In genomic region chr1:93042134-93042821, GRCh38 we compare ENCODE assay signal across 9 cellular contexts. TPM values are rescaled to one million over a fixed set of nuclear protein-coding genes. Genes with fewer than 3 reads are reported as not detected.
A peak's percentile ranks its signal among the peaks of the same experiment; 100 is the strongest.
DNase-seq lines count a peak whose midpoint lies in the region; ATAC-seq and TF ChIP-seq lines count a peak whose summit lies in the region.
"Had no signal": no experiment of that assay in that cellular context is flagged by ENCODE, and none has a peak within 500 bp of the region (broad histone marks: within the 10 kb centered on the region; RNA-seq: fewer than 3 reads in every experiment).

No MANE protein-coding gene starts in this region.

- peak overlapping the region; percentile 31 to 64 for H3K4me3 ChIP-seq in Panc1 (ENCODE audit: low read depth in 2 of 2, low read length in 2 of 2)
- H3K4me3 ChIP-seq in right lobe of liver = peak overlapping the region; percentile 20 to 41 (median 40)

- intact Hi-C loops in Panc1 (cut with micrococcal nuclease; ENCODE audit: unreplicated experiment) (no loop called here), right lobe of liver (cut with DNase I) (no loop called here)

- no peaks in the 10 kb centered on the region for H3K4me1 Mint-ChIP-seq in chondrocyte (ENCODE audit: low read depth)

- TF ChIP-seq CTCF in Panc1 (IDR thresholded peaks at IDR 0.05) (no peak), right lobe of liver (IDR thresholded peaks at IDR 0.05) (no peak), chondrocyte (IDR thresholded peaks at IDR 0.05) (no peak)

- H3K4me3 Mint-ChIP-seq in chondrocyte (ENCODE audit: unreplicated experiment) = no peak overlapping the region

- no peaks in the 10 kb centered on the region for H3K27me3 ChIP-seq in Panc1 (ENCODE audit: control insufficient read depth, insufficient read depth, low read length)
- H3K27me3 ChIP-seq in right lobe of liver = no peaks in the 10 kb centered on the region

- H3K27ac ChIP-seq in Panc1 (ENCODE audit: low read length) = no peak overlapping the region
- H3K27ac ChIP-seq in right lobe of liver = peak overlapping the region; percentile 20 to 77 (median 39)
- H3K27ac ChIP-seq: VCaP had no signal

- H3K36me3 ChIP-seq in Panc1 (ENCODE audit: control insufficient read depth, insufficient read depth, low read length) = no peaks in the 10 kb centered on the region
- no peaks in the 10 kb centered on the region for H3K36me3 ChIP-seq in right lobe of liver

- no peak overlapping the region for H3K27ac Mint-ChIP-seq in chondrocyte (ENCODE audit: unreplicated experiment)

- no peak for TF ChIP-seq POLR2A in right lobe of liver (IDR thresholded peaks at IDR 0.05)

- in situ Hi-C loops in Panc1 (cut with HindIII; ENCODE audit: low pct_unique_long_range_greater_than_20kb, low sequenced_read_pairs) = no loop called here

- no peaks in the 10 kb centered on the region for H3K36me3 Mint-ChIP-seq in chondrocyte (ENCODE audit: low read depth)

- peak; percentile 10 for DNase-seq in NK-92 treated with Interleukin-12 subunit alpha and Interleukin-12 subunit beta, amount 100 ng/mL, for 24 hours (lab: John Stamatoyannopoulos, UW)
- DNase-seq in NK-92 (lab: John Stamatoyannopoulos, UW; ENCODE audit: unreplicated experiment) (no peak), Panc1 (ENCODE audit: low read depth, low spot score) (no peak), right lobe of liver (no peak), Kasumi-1 (lab: John Stamatoyannopoulos, UW) (no peak), hepatic stellate cell (ENCODE audit: low spot score) (no peak), chondrocyte (ENCODE audit: low spot score) (no peak)

- POLR2A ChIA-PET in Panc1 (lab: Charles Lee) = no interaction called here

- no peaks in the 10 kb centered on the region for H3K9me3 Mint-ChIP-seq in chondrocyte (ENCODE audit: low read depth)

- BruUV-seq in Panc1 (replicated peaks; lab: Mats Ljungman, UMichigan) = no TSS peak

- H3K4me1 ChIP-seq in Panc1 (ENCODE audit: control insufficient read depth, insufficient read depth, low read length) (no peaks in the 10 kb centered on the region; the same call in 1 of the 2 replicates), right lobe of liver (no peaks in the 10 kb centered on the region)

- CTCF ChIA-PET in Panc1 (lab: Charles Lee) = no interaction called here

- 6% methylated on average over 8 of the region's 8 CpGs for WGBS in right lobe of liver (ENCODE audit: insufficient coverage, low coverage, low lambda C conversion rate, missing lambda C conversion rate)

- ATAC-seq in HG02852 (IDR thresholded peaks at IDR 0.05; ENCODE audit: unreplicated experiment) (peak; percentile 96), Panc1 (peak; percentile 72; the same call in 1 of the 2 replicates), right lobe of liver (peak; percentile 85 to 92 (median 89))

- peaks cover 4% of the 10 kb centered on the region for H3K27me3 Mint-ChIP-seq in chondrocyte (ENCODE audit: low read depth)

- H3K9me3 ChIP-seq in Panc1 (ENCODE audit: control insufficient read depth, insufficient read depth, low read depth, low read length) = no peaks in the 10 kb centered on the region
- H3K9me3 ChIP-seq in right lobe of liver = no peaks in the 10 kb centered on the region

RNA-seq across cellular contexts. Expression of gene MTF2, which starts 36.8 kb away (rescaled TPM):
- total RNA-seq in Panc1 (2021; ENCODE audit: unreplicated experiment) = 24.8 TPM
- 7.5 TPM for polyA plus RNA-seq in Panc1 (2012; ENCODE audit: insufficient read length)
- 1 to 10 TPM; 4.5 to 9.3 (median 7.1) TPM for total RNA-seq in right lobe of liver
- total RNA-seq in chondrocyte = 17.7 to 22.4 TPM (median 20.0 TPM) in 3 replicates
